In the genomic region with DNA sequence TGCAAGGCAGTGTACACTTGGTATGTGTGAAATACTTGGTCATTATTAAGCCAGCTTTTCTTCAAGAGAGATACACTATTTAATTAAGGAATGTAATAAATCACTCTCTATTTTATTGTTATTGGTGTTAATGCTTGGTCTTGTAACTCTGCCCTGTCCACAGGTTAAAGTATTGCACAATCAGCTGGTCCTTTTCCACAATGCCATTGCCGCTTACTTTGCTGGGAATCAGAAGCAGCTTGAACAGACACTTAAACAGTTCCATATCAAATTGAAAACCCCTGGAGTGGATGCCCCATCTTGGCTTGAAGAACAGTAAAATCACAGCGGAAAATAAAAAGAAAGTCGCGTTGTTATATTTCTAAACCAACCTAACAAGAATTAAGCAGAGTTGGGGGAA, we compare ENCODE assay signal across 23 cellular contexts.
"Had no signal": no experiment of that assay in that cellular context is flagged by ENCODE, and none has a peak within 500 bp of the region (broad histone marks: within the 10 kb centered on the region; RNA-seq: fewer than 3 reads in every experiment).

No MANE protein-coding gene starts in this region.

- H3K9me3 ChIP-seq: esophagus muscularis mucosa, gastroesophageal sphincter, heart left ventricle, right atrium auricular region, sigmoid colon, spleen, testis, tibial artery had no signal

- H3K4me1 ChIP-seq: esophagus muscularis mucosa, foreskin keratinocyte, gastroesophageal sphincter, heart left ventricle, neural progenitor cell, parathyroid adenoma, right atrium auricular region, sigmoid colon, spleen, testis, tibial artery had no signal

- ATAC-seq: foreskin keratinocyte; gastroesophageal sphincter; heart left ventricle; left ventricle myocardium superior; natural killer cell; stimulated activated memory B cell treated with anti-CD40 and anti-IgM and Interleukin-4, amounts not matched to agents 10 μg/mL and 1 μg/mL and 100 μg/mL, for 72 hours; stimulated activated naive CD8-positive, alpha-beta T cell treated with anti-CD3 and anti-CD28 coated beads, Interleukin-15, Interleukin-2, amounts not matched to agents 100 U/mL and 50 U/mL, for 24 hours had no signal

- H3K9ac ChIP-seq: neural progenitor cell, parathyroid adenoma had no signal

- H3K27ac ChIP-seq: coronary artery, esophagus muscularis mucosa, foreskin keratinocyte, gastroesophageal sphincter, heart left ventricle, hepatocyte, neural progenitor cell, parathyroid adenoma, right atrium auricular region, sigmoid colon, spleen, testis, tibial artery had no signal

- H3K4me3 ChIP-seq: coronary artery, esophagus muscularis mucosa, gastroesophageal sphincter, heart left ventricle, hepatocyte, lung, neural progenitor cell, right atrium auricular region, sigmoid colon, spleen, testis, tibial artery had no signal

- DNase-seq: dermis blood vessel endothelial cell; effector memory CD4-positive, alpha-beta T cell; foreskin keratinocyte; heart left ventricle; kidney; left ventricle myocardium superior; natural killer cell; sigmoid colon; spleen; stimulated activated CD4-positive, alpha-beta T cell treated with anti-CD3 and anti-CD28 coated beads, Interleukin-4, amount 100 ng/mL, for 4 hours; stimulated activated naive CD8-positive, alpha-beta T cell treated with anti-CD3 and anti-CD28 coated beads, Interleukin-15, Interleukin-2, amounts not matched to agents 100 U/mL and 50 U/mL, for 24 hours; substantia nigra; testis; tibial artery had no signal

- H3K27me3 ChIP-seq: esophagus muscularis mucosa, foreskin keratinocyte, gastroesophageal sphincter, heart left ventricle, hepatocyte, neural progenitor cell, right atrium auricular region, sigmoid colon, spleen, testis, tibial artery had no signal
